Comparison of ENCODE assay signal across 14 cellular contexts in the genomic region with DNA sequence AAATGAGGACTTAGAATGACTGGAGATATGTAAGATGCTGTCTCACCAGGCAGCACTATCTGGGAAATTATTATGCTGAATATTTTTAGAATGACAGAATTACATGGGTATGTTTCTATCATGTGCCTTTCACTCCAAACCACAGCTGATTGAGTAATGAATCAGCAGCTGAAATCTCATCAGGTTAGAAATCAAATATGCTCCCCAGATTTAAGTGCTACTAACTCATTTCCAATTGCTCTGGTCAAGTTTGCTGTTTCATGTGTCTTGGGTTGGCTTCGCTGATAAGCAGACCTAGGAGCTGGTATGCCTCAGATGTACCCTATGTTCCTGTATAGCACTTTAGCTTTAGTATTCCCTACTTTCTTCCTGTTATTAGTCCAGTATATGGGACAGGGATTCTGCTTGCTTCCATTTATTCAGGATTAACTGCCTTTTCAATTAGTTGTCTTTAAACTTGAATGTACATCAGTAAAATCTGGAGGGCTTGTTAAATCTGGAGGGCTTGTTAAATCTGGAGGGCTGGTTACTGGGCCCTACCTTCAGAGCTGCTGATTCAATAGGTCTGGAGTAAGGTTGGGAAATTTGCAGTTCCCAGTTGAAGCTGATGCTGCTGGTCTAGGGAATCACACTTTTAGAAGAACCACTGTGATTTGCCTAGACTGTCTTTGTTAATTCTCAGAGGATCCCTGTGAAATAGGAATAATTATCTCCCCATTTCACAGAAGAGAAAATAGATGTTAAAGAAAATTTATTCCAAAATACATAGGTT.
DNase-seq lines count a peak whose midpoint lies in the region; ATAC-seq, FAIRE-seq and TF ChIP-seq lines count a peak whose summit lies in the region.
"Had no signal": no experiment of that assay in that cellular context is flagged by ENCODE, and none has a peak within 500 bp of the region (broad histone marks: within the 10 kb centered on the region; RNA-seq: fewer than 3 reads in every experiment).

No MANE protein-coding gene starts in this region.

- CTCF ChIA-PET in Calu3 (lab: Charles Lee) = interaction anchor here (0.6 to 7.1 kb wide), 5 partner anchors 168 to 566 kb away, joined by 3 to 70 read pairs (median 10); a partner anchor contains a TSS

- no peaks in the 10 kb centered on the region for H3K9me3 Mint-ChIP-seq in Calu3 (ENCODE audit: low read depth, unreplicated experiment)

- ATAC-seq in esophagus mucosa = peak; percentile 20
- no peak for ATAC-seq in GM21576 (IDR thresholded peaks at IDR 0.05; ENCODE audit: unreplicated experiment)
- ATAC-seq: effector memory CD8-positive, alpha-beta T cell had no signal

- H3K4me1 Mint-ChIP-seq in Calu3 (ENCODE audit: low read depth, unreplicated experiment) = peaks cover 58% of the 10 kb centered on the region

- H3K27me3 Mint-ChIP-seq in Calu3 (ENCODE audit: unreplicated experiment) = no peaks in the 10 kb centered on the region
- H3K27me3 Mint-ChIP-seq: effector memory CD8-positive, alpha-beta T cell had no signal

- DNase-seq in Calu3 (no peak), RCC 7860 (ENCODE audit: low spot score) (peak; percentile 89), retinal pigment epithelial cell (ENCODE audit: low read depth) (peak; percentile 81), D341Med (ENCODE audit: low spot score) (no peak), SKM-1 (lab: John Stamatoyannopoulos, UW; ENCODE audit: unreplicated experiment) (no peak)
- DNase-seq in stimulated activated CD4-positive, alpha-beta T cell treated with anti-CD3 and anti-CD28 coated beads, Interleukin-4, amount 100 ng/mL, for 4 hours = no peak
- DNase-seq: activated CD4-positive, CD25-positive, alpha-beta regulatory T cell treated with anti-CD3 and anti-CD28 coated beads, Interleukin-2, amount 50 U/mL, for 72 hours; activated gamma-delta T cell; DMS79 treated with DMSO at 0.1 percent for 48 hours; effector memory CD8-positive, alpha-beta T cell; left cardiac atrium had no signal

- no peaks in the 10 kb centered on the region for H3K36me3 Mint-ChIP-seq in Calu3 (ENCODE audit: insufficient read depth, unreplicated experiment)

- TF ChIP-seq CTCF in Calu3 (IDR thresholded peaks at IDR 0.05; ENCODE audit: unreplicated experiment) (no peak), retinal pigment epithelial cell (conservative IDR thresholded peaks at IDR 0.05; ENCODE audit: low read depth, low read length) (no peak)

- H3K4me3 Mint-ChIP-seq in Calu3 (ENCODE audit: low read depth, unreplicated experiment) = no peak overlapping the region
- H3K4me3 Mint-ChIP-seq: effector memory CD8-positive, alpha-beta T cell had no signal

- FAIRE-seq in RCC 7860 (lab: Jason Lieb, UNC) = peak; percentile 88

- BruUV-seq in Calu3 (replicated peaks; lab: Mats Ljungman, UMichigan) = TSS peak; percentile 68

- H3K4me3 ChIP-seq in retinal pigment epithelial cell (ENCODE audit: low read length) = no peak overlapping the region
- H3K4me3 ChIP-seq: prostate gland had no signal

- intact Hi-C loops in Calu3 (cut with micrococcal nuclease; ENCODE audit: unreplicated experiment) = loop anchor here (5.0 kb wide), 1 partner anchor 95 kb away; no protein-coding TSS in a partner anchor

- H3K27ac Mint-ChIP-seq in Calu3 (ENCODE audit: unreplicated experiment) = peak overlapping the region; percentile 92
- H3K27ac Mint-ChIP-seq: effector memory CD8-positive, alpha-beta T cell had no signal

Comparison
In these comparisons a context has a peak if more than half of its experiments do, and no peak if none do; other contexts are left out.
1. DNase-seq: peak in RCC 7860 (single experiment) and retinal pigment epithelial cell (single experiment); none in Calu3 (single experiment), D341Med (single experiment), SKM-1 (single experiment) and stimulated activated CD4-positive, alpha-beta T cell treated with anti-CD3 and anti-CD28 coated beads, Interleukin-4, amount 100 ng/mL, for 4 hours (0 of 2).